In the genomic region with DNA sequence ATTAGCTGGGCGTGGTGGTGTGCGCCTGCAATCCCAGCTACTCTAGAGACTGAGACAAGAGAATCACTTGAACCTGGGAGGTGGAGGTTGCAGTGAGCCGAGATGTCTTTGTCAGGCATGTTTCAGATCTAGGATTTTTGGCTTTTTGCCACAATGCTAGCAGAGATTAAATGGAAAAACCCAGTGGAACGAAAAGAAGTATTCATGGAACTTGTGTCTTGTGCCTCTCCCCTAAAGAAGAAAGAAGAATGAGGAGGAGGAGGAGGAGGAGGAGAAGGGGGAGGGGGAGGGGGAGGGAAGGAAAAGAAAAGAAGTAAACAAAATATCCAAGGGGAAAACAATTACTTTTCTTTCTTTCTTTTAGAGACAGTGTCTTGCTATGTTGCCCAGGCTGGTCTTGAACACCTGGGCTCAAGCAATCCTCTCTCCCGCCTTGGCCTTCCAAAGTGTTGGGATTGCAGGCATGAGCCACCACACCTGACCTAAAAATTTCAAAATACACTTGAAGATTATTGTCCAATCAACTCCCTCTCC, we compare ENCODE assay signal across 17 cellular contexts.
DNase-seq lines count a peak whose midpoint lies in the region; ATAC-seq and TF ChIP-seq lines count a peak whose summit lies in the region.
"Had no signal": no experiment of that assay in that cellular context is flagged by ENCODE, and none has a peak within 500 bp of the region (broad histone marks: within the 10 kb centered on the region; RNA-seq: fewer than 3 reads in every experiment).

No MANE protein-coding gene starts in this region.

- peak overlapping the region; percentile 55; the same call in 1 of the 2 replicates for H3K4ac ChIP-seq in IMR-90 (ENCODE audit: low read depth, low read length)

- H2BK5ac ChIP-seq in IMR-90 (ENCODE audit: low read depth, low read length, poor library complexity, severe bottlenecking), result no peak overlapping the region

- DNase-seq in right atrium auricular region (ENCODE audit: low spot score), result peak; percentile 34
- no peak for DNase-seq in Right ventricle myocardium inferior (ENCODE audit: missing footprints)
- no peak for DNase-seq in IMR-90
- DNase-seq in fibroblast of the aortic adventitia (ENCODE audit: low read depth), result peak; percentile 13
- DNase-seq in NCI-H446 treated with DMSO at 0.1 percent for 48 hours (lab: John Stamatoyannopoulos, UW), result no peak
- no peak for DNase-seq in NCI-H146 (lab: John Stamatoyannopoulos, UW)
- DNase-seq: BE2C; Calu3; CD4-positive, alpha-beta memory T cell; DMS79; KG1; NCI-H1436; NCI-H2081 treated with DMSO at 0.1 percent for 48 hours; NCI-H345; NCI-H526 treated with DMSO at 0.1 percent for 48 hours had no signal

- POLR2A ChIA-PET in IMR-90 (lab: Charles Lee; ENCODE audit: unreplicated experiment), result no interaction called here

- peaks cover 3% of the 10 kb centered on the region; the same call in 1 of the 2 replicates for H3K9me1 ChIP-seq in IMR-90 (ENCODE audit: insufficient read depth, low read length)

- H4K8ac ChIP-seq in IMR-90 (ENCODE audit: low read depth in 2 of 2, low read length in 2 of 2), result no peak overlapping the region; a peak in 2 of 4 replicates

- H3K23ac ChIP-seq in IMR-90 (ENCODE audit: low read depth, low read length), result no peak overlapping the region

- dilution Hi-C loops in IMR-90 (cut with HindIII; ENCODE audit: low sequenced_read_pairs, unreplicated experiment), result no loop called here

- 100% methylated on average over 1 of the region's 5 CpGs; no CpG with 5 or more reads in 1 of the 2 experiments for WGBS in IMR-90 (ENCODE audit: extremely low coverage in 2 of 2, insufficient read length in 1 of 2), 2 experiments

- ATAC-seq in Right ventricle myocardium inferior (no peak), IMR-90 (ENCODE audit: low read depth) (no peak), GM21367 (IDR thresholded peaks at IDR 0.05; ENCODE audit: unreplicated experiment) (no peak)
- ATAC-seq: GM23338 had no signal

- H2BK15ac ChIP-seq in IMR-90 (ENCODE audit: low read depth, low read length), result no peak overlapping the region

- intact Hi-C loops in Right ventricle myocardium inferior (cut with DNase I), result no loop called here
- intact Hi-C loops in IMR-90 (cut with micrococcal nuclease), result no loop called here

- H3K9ac ChIP-seq in IMR-90 (ENCODE audit: low read depth, low read length), result no peak overlapping the region

- no peaks in the 10 kb centered on the region for H4K20me1 ChIP-seq in IMR-90 (ENCODE audit: insufficient read depth, low read length)

- no peaks in the 10 kb centered on the region for H3K27me3 ChIP-seq in right atrium auricular region
- H3K27me3 ChIP-seq in IMR-90 (ENCODE audit: control insufficient read depth, insufficient read depth, low read length), result no peaks in the 10 kb centered on the region
- H3K27me3 ChIP-seq: BE2C had no signal

- no peaks in the 10 kb centered on the region for H3K79me1 ChIP-seq in IMR-90 (ENCODE audit: low read depth in 1 of 2, low read length in 2 of 2)

- peak overlapping the region; percentile 17; the same call in 1 of the 2 replicates for H2BK120ac ChIP-seq in IMR-90 (ENCODE audit: low read depth, low read length)

- no peak overlapping the region for H3K14ac ChIP-seq in IMR-90 (replicated peaks; ENCODE audit: low read depth, low read length)

- H2AFZ ChIP-seq in IMR-90 (replicated peaks; ENCODE audit: low read length, poor library complexity), result no peak overlapping the region
- H2AFZ ChIP-seq: GM23338 had no signal

- H3K36me3 ChIP-seq in right atrium auricular region (no peaks in the 10 kb centered on the region), IMR-90 (ENCODE audit: control insufficient read depth, insufficient read depth, low read length) (no peaks in the 10 kb centered on the region)
- H3K36me3 ChIP-seq: BE2C had no signal

- H2AK9ac ChIP-seq in IMR-90 (replicated peaks; ENCODE audit: low read depth, low read length, poor library complexity), result no peak overlapping the region

- no peaks in the 10 kb centered on the region for H3K9me3 ChIP-seq in right atrium auricular region
- no peaks in the 10 kb centered on the region for H3K9me3 ChIP-seq in IMR-90 (ENCODE audit: control insufficient read depth, insufficient read depth, low read length)
- H3K9me3 ChIP-seq: BE2C had no signal

- peaks cover 0 to 13% of the 10 kb centered on the region in 2 donors for H3K4me1 ChIP-seq in right atrium auricular region
- H3K4me1 ChIP-seq in IMR-90 (ENCODE audit: control insufficient read depth, insufficient read depth, low read length), result peaks cover 13% of the 10 kb centered on the region
- H3K4me1 ChIP-seq: BE2C had no signal

- H3K56ac ChIP-seq in IMR-90 (ENCODE audit: extremely low read depth, insufficient read depth, low read length), result no peak overlapping the region

- H3K18ac ChIP-seq in IMR-90 (ENCODE audit: low read depth, low read length), result peak overlapping the region; percentile 22; the same call in 1 of the 2 replicates

- H3K4me2 ChIP-seq in IMR-90 (ENCODE audit: low read depth, low read length), result no peak overlapping the region
- H3K4me2 ChIP-seq: GM23338 had no signal

- in situ Hi-C loops in IMR-90 (cut with MboI; ENCODE audit: low sequenced_read_pairs), result no loop called here

- H4K91ac ChIP-seq in IMR-90 (ENCODE audit: insufficient read depth, low read depth, low read length), result no peak overlapping the region

- no peak overlapping the region for H2BK20ac ChIP-seq in IMR-90 (ENCODE audit: low read depth, low read length)

- no peak for TF ChIP-seq POLR2A in IMR-90 (IDR thresholded peaks at IDR 0.05; ENCODE audit: low read depth, low read length)

- H2AK5ac ChIP-seq in IMR-90 (ENCODE audit: low read depth, low read length), result peak overlapping the region; percentile 52; the same call in 1 of the 2 replicates

- H3K27ac ChIP-seq in right atrium auricular region, result no peak overlapping the region
- H3K27ac ChIP-seq in IMR-90 (ENCODE audit: insufficient read depth, low read length), result no peak overlapping the region

- H4K5ac ChIP-seq in IMR-90 (ENCODE audit: low read depth, low read length), result no peak overlapping the region

- no TSS peak for BruUV-seq in IMR-90 (replicated peaks; lab: Mats Ljungman, UMichigan)

- no peak overlapping the region for H3K4me3 ChIP-seq in right atrium auricular region
- H3K4me3 ChIP-seq in IMR-90 (ENCODE audit: insufficient read depth, low read depth, low read length), result no peak overlapping the region
- no peak overlapping the region for H3K4me3 ChIP-seq in fibroblast of the aortic adventitia (ENCODE audit: low read depth, low read length)
- H3K4me3 ChIP-seq: GM23338 had no signal

- CTCF ChIA-PET in IMR-90 (lab: Yijun Ruan, JAX), result no interaction called here

- no peak for TF ChIP-seq CTCF in right atrium auricular region (IDR thresholded peaks at IDR 0.05)
- TF ChIP-seq CTCF in IMR-90 (conservative IDR thresholded peaks at IDR 0.05; ENCODE audit: low read depth, low read length), result no peak
- TF ChIP-seq CTCF in fibroblast of the aortic adventitia (IDR thresholded peaks at IDR 0.05; ENCODE audit: insufficient read depth, low read length), result no peak

- no peak for TF ChIP-seq RAD21 in IMR-90 (IDR thresholded peaks at IDR 0.05; ENCODE audit: low read length)

TF ChIP-seq in IMR-90, 13 proteins besides CTCF, POLR2A, EP300 and RAD21:
- TF ChIP-seq NFE2L2 (IDR thresholded peaks at IDR 0.05; ENCODE audit: low read depth, low read length) (no peak), CEBPB (IDR thresholded peaks at IDR 0.05; ENCODE audit: low read depth, low read length) (no peak), RFX5 (IDR thresholded peaks at IDR 0.05; ENCODE audit: low read depth, low read length) (no peak), MAFK (IDR thresholded peaks at IDR 0.05; ENCODE audit: low read depth, low read length) (no peak), RCOR1 (IDR thresholded peaks at IDR 0.05; ENCODE audit: insufficient replicate concordance, low read length) (no peak), SMC3 (IDR thresholded peaks at IDR 0.05; ENCODE audit: low read depth, low read length) (no peak), CHD1 (IDR thresholded peaks at IDR 0.05; ENCODE audit: low read depth, low read length) (no peak), FOS (IDR thresholded peaks at IDR 0.05; ENCODE audit: low read depth, low read length) (no peak), BHLHE40 (IDR thresholded peaks at IDR 0.05; ENCODE audit: low read depth, low read length) (no peak), MAZ (IDR thresholded peaks at IDR 0.05; ENCODE audit: borderline replicate concordance, low read depth, low read length) (no peak), MXI1 (IDR thresholded peaks at IDR 0.05; ENCODE audit: borderline replicate concordance, low read depth, low read length) (no peak)
- TF ChIP-seq, protein P1, sequence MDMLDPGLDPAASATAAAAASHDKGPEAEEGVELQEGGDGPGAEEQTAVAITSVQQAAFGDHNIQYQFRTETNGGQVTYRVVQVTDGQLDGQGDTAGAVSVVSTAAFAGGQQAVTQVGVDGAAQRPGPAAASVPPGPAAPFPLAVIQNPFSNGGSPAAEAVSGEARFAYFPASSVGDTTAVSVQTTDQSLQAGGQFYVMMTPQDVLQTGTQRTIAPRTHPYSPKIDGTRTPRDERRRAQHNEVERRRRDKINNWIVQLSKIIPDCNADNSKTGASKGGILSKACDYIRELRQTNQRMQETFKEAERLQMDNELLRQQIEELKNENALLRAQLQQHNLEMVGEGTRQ (IDR thresholded peaks at IDR 0.05; ENCODE audit: low read depth, low read length), result no peak
- TF ChIP-seq, protein P2, sequence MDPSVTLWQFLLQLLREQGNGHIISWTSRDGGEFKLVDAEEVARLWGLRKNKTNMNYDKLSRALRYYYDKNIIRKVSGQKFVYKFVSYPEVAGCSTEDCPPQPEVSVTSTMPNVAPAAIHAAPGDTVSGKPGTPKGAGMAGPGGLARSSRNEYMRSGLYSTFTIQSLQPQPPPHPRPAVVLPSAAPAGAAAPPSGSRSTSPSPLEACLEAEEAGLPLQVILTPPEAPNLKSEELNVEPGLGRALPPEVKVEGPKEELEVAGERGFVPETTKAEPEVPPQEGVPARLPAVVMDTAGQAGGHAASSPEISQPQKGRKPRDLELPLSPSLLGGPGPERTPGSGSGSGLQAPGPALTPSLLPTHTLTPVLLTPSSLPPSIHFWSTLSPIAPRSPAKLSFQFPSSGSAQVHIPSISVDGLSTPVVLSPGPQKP (IDR thresholded peaks at IDR 0.05; ENCODE audit: borderline replicate concordance, low read depth, low read length), result no peak

Comparison
In these comparisons a context has a peak if more than half of its experiments do, and no peak if none do; other contexts are left out.
1. DNase-seq: peak in right atrium auricular region (single experiment) and fibroblast of the aortic adventitia (single experiment); none in Right ventricle myocardium inferior (single experiment), IMR-90 (single experiment), NCI-H446 treated with DMSO at 0.1 percent for 48 hours (single experiment) and NCI-H146 (single experiment).